8 cellular contexts compared by ENCODE assay signal in genomic region chr9:6789017-6789338, GRCh38. TPM values are rescaled to one million over a fixed set of nuclear protein-coding genes. Genes with fewer than 3 reads are reported as not detected.
A peak's percentile ranks its signal among the peaks of the same experiment; 100 is the strongest.
DNase-seq lines count a peak whose midpoint lies in the region; ATAC-seq, FAIRE-seq and TF ChIP-seq lines count a peak whose summit lies in the region.
"Not testable (repeated sequence)": the region's sequence is repeated elsewhere in the genome, so short reads cannot be mapped to it uniquely, and the experiment has no call there.

No MANE protein-coding gene starts in this region.

- H3K4me1 ChIP-seq in A549 (peaks cover 42% of the 10 kb centered on the region), esophagus muscularis mucosa (peaks cover 15 to 50% (median 39%) of the 10 kb centered on the region in 4 donors), stomach (peaks cover 33 to 56% (median 44%) of the 10 kb centered on the region in 4 donors)

- not testable (repeated sequence) for H3K27me3 Mint-ChIP-seq in Calu3 (ENCODE audit: unreplicated experiment); natural killer cell (ENCODE audit: low read depth in 2 of 2)

- not testable (repeated sequence) for H3K9me3 ChIP-seq in A549, esophagus muscularis mucosa, stomach

- peak overlapping the region; percentile 58 for H3K4me3 Mint-ChIP-seq in Calu3 (ENCODE audit: low read depth, unreplicated experiment)
- H3K4me3 Mint-ChIP-seq in natural killer cell, result not testable (repeated sequence)

- WGBS in A549 (ENCODE audit: missing lambda C conversion rate), result 95% methylated on average over 9 of the region's 9 CpGs
- 94% methylated on average over 9 of the region's 9 CpGs for WGBS in esophagus muscularis mucosa
- WGBS in stomach, 5 donors, result 93 to 98% (median 97%) methylated on average over 7 to 9 of the region's 9 CpGs

- H3K4me2 ChIP-seq in A549, result peak overlapping the region; percentile 92

- POLR2A ChIA-PET in A549 (lab: Yijun Ruan, JAX), result interaction anchor here (1.1 kb wide), 1 partner anchor 31 kb away, joined by 7 read pairs; the partner anchor contains the start of gene KDM4C

- not testable (repeated sequence) for ATAC-seq in A549, natural killer cell

- not testable (repeated sequence) for BruUV-seq in Calu3 (replicated peaks; lab: Mats Ljungman, UMichigan)

- DNase-seq in A549 (ENCODE audit: low read depth in 1 of 2, low spot score in 1 of 2); Calu3; dorsolateral prefrontal cortex; natural killer cell; stomach: not testable (repeated sequence)
- DNase-seq in activated CD8-positive, alpha-beta memory T cell treated with anti-CD3 and anti-CD28 coated beads for 24 hours, result peak; percentile 1
- DNase-seq in esophagus muscularis mucosa (ENCODE audit: extremely low spot score), result peak; percentile 1

- not testable (repeated sequence) for H3K4me3 ChIP-seq in A549, esophagus muscularis mucosa, stomach
- H3K4me3 ChIP-seq in dorsolateral prefrontal cortex, result peak overlapping the region in 1 of 59 donors; percentile 9

- H3K4me1 Mint-ChIP-seq in Calu3 (ENCODE audit: low read depth, unreplicated experiment) (peaks cover 25% of the 10 kb centered on the region), natural killer cell (peaks cover 49 to 65% of the 10 kb centered on the region in 2 donors)

- H3K27ac ChIP-seq in A549 (peak overlapping the region; percentile 78 to 86), dorsolateral prefrontal cortex (peak overlapping the region in 31 of 59 donors; percentile 27 to 78 (median 64)), layer of hippocampus (ENCODE audit: low read depth, low read length) (peak overlapping the region; percentile 18), stomach (peak overlapping the region in 4 of 5 donors; percentile 59 to 72 (median 64))
- not testable (repeated sequence) for H3K27ac ChIP-seq in esophagus muscularis mucosa (replicated peaks in 1 of 4)

- peaks cover 0 to 13% (median 8%) of the 10 kb centered on the region in 4 donors for H3K36me3 ChIP-seq in esophagus muscularis mucosa
- H3K36me3 ChIP-seq in stomach, result peaks cover 5 to 15% (median 14%) of the 10 kb centered on the region in 4 donors

- not testable (repeated sequence) for TF ChIP-seq RAD21 in A549 (conservative IDR thresholded peaks at IDR 0.05 in 1 of 2, IDR thresholded peaks at IDR 0.05 in 1 of 2)

- H3K9me3 Mint-ChIP-seq in Calu3 (ENCODE audit: low read depth, unreplicated experiment); natural killer cell: not testable (repeated sequence)

- not testable (repeated sequence) for H3K27me3 ChIP-seq in dorsolateral prefrontal cortex; esophagus muscularis mucosa; layer of hippocampus (ENCODE audit: control insufficient read depth, insufficient read depth, low read length); stomach

- not testable (repeated sequence) for TF ChIP-seq POLR2A in A549 (IDR thresholded peaks at IDR 0.05; ENCODE audit: low read length); esophagus muscularis mucosa (IDR thresholded peaks at IDR 0.05; ENCODE audit: low read depth); stomach (IDR thresholded peaks at IDR 0.05)

- not testable (repeated sequence) for TF ChIP-seq EP300 in A549 (IDR thresholded peaks at IDR 0.05); esophagus muscularis mucosa (IDR thresholded peaks at IDR 0.05); stomach (IDR thresholded peaks at IDR 0.05)

- intact Hi-C loops in Calu3 (cut with micrococcal nuclease; ENCODE audit: unreplicated experiment); dorsolateral prefrontal cortex (cut with DNase I); esophagus muscularis mucosa (cut with DNase I); natural killer cell (cut with micrococcal nuclease); stomach (cut with DNase I; ENCODE audit: low total_unique reads): not testable (repeated sequence)

- not testable (repeated sequence) for H3K27ac Mint-ChIP-seq in Calu3 (ENCODE audit: unreplicated experiment)
- peak overlapping the region; percentile 27 to 42 for H3K27ac Mint-ChIP-seq in natural killer cell

- CTCF ChIA-PET in A549 (lab: Yijun Ruan, JAX), result interaction anchor here (0.6 to 0.7 kb wide), 2 partner anchors 27 to 978 kb away, joined by 3 to 4 read pairs; no protein-coding TSS in a partner anchor
- CTCF ChIA-PET in Calu3 (lab: Charles Lee), result not testable (repeated sequence)

- not testable (repeated sequence) for TF ChIP-seq CTCF in A549 (IDR thresholded peaks at IDR 0.05); Calu3 (IDR thresholded peaks at IDR 0.05; ENCODE audit: unreplicated experiment); dorsolateral prefrontal cortex (IDR thresholded peaks at IDR 0.05 in 54 of 56, conservative IDR thresholded peaks at IDR 0.05 in 2 of 56; ENCODE audit: low read depth in 1 of 56, partially characterized antibody in 56 of 56); esophagus muscularis mucosa (IDR thresholded peaks at IDR 0.05); natural killer cell (IDR thresholded peaks at IDR 0.05); stomach (IDR thresholded peaks at IDR 0.05)

- FAIRE-seq in A549 (lab: Jason Lieb, UNC), result not testable (repeated sequence)

- H3K36me3 Mint-ChIP-seq in Calu3 (ENCODE audit: insufficient read depth, unreplicated experiment); natural killer cell: not testable (repeated sequence)

RNA-seq across cellular contexts. Expression of gene KDM4C, which starts 31.2 kb away (rescaled TPM):
- 15.6 and 16.2 TPM in 2 replicates for polyA plus RNA-seq in A549 (2011; rRNA removed)
- 5.4 and 5.5 TPM in 2 replicates for polyA plus RNA-seq in A549 (2012; cell fraction: cytosol; rRNA removed)
- polyA plus RNA-seq in A549 (2012; cell fraction: nucleus; rRNA removed), result 7.2 and 12.4 TPM in 2 replicates
- 8.9 to 10.6 TPM (median 9.6 TPM) in 3 replicates for polyA plus RNA-seq in A549 (2017; fragmentation: RNase III; extraction: RNeasy Plus Mini Kit Qiagen cat#74134 plus additional on column Dnase treatment)
- 48.4 and 54.0 TPM in 2 replicates for polyA minus RNA-seq in A549 (2011; rRNA and poly(A)+ RNA removed)
- total RNA-seq in Calu3 (2022), result 16.2 and 20.2 TPM in 2 replicates
- 10 to 100 TPM; 44.2 to 96.0 (median 66.5) TPM for total RNA-seq in dorsolateral prefrontal cortex
- 10 to 100 TPM; 25.2 to 41.1 (median 26.4) TPM for total RNA-seq in esophagus muscularis mucosa
- total RNA-seq in natural killer cell, result 100 to 1,000 TPM; 115 to 137 (median 116) TPM
- 100 to 1,000 TPM in 2 of 5 donors, 10 to 100 TPM in 3; 77.6 to 129 (median 85.2) TPM for total RNA-seq in stomach
- 10 to 100 TPM in 1 of 3 donors, 1 to 10 TPM in 2; 6.7 to 13.0 (median 7.6) TPM for polyA plus RNA-seq in stomach
